Comparison of ENCODE assay signal across 1 cellular context in genomic region chr1:192628406-192629057, GRCh38.
TF ChIP-seq lines count a peak whose summit lies in the region.

No MANE protein-coding gene starts in this region.

TF ChIP-seq in GM12878, 131 proteins besides CTCF, POLR2A, EP300 and RAD21:
- TF ChIP-seq SPI1 (IDR thresholded peaks at IDR 0.05; ENCODE audit: borderline replicate concordance, insufficient read depth, low read depth, low read length), result no peak
TF ChIP-seq in GM12878: peak in this region for 0.
